24 cellular contexts compared by ENCODE assay signal in the genomic region with DNA sequence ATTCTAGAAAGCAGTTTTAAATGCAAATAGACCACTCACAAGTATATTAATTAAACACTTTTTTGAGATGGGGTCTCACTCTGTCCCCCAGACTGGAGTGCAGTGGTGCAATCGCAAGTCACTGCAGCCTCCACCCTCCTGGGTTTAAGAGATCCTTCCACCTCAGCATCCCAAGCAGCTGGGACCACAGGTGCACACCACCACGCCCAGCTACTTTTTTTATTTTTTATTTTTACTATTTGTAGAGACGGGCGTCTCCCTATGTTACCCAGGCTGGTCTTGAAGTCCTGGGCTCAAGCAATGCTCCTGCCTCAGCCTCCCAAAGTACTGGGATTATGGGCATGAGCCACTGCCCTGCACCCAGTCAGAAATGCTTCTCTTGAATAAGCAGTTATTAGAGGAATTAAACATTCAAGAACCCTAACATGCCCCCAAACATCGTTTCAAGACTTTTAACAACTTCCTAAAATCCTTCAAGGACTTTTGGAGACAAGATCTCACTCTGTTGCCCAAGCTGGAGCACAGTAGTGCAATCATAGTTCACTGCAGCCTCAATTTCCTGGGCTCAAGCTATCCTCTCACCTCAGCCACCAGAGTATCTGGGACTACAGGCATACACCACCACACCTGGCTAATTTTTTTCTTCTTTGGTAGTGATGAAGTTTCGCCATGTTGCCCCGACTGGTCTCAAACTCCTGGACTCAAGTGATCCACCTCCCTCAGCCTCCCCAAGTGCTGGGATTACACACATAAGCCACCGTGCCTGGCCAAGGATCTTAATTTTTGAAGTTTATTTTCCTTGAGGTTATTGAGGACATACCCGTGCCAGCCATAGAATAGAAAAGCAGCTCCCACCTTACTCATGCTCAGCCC. TPM values are rescaled to one million over a fixed set of nuclear protein-coding genes. Genes with fewer than 3 reads are reported as not detected.
DNase-seq lines count a peak whose midpoint lies in the region; ATAC-seq, FAIRE-seq and TF ChIP-seq lines count a peak whose summit lies in the region.
"Had no signal": no experiment of that assay in that cellular context is flagged by ENCODE, and none has a peak within 500 bp of the region (broad histone marks: within the 10 kb centered on the region; RNA-seq: fewer than 3 reads in every experiment).

No MANE protein-coding gene starts in this region.

- no TSS peak for BruUV-seq in GM12878 (replicated peaks; lab: Mats Ljungman, UMichigan)

- H3K36me3 Mint-ChIP-seq in natural killer cell, result peaks cover 17% of the 10 kb centered on the region
- peaks cover 44% of the 10 kb centered on the region for H3K36me3 Mint-ChIP-seq in natural killer cell treated with Interleukin-12 subunit alpha and Interleukin-12 subunit beta and Interleukin-15 and Interleukin-18, amount 100 ng/mL, for 72 hours

- no peak for DNase-seq in natural killer cell
- no peak for DNase-seq in natural killer cell treated with Interleukin-12 subunit alpha and Interleukin-12 subunit beta and Interleukin-15 and Interleukin-18, amount 100 ng/mL, for 72 hours (ENCODE audit: low spot score)
- peak; percentile 40 for DNase-seq in Karpas-422
- no peak for DNase-seq in GM12878 (ENCODE audit: low read depth, low spot score)
- no peak for DNase-seq in RKO (ENCODE audit: low spot score)
- no peak for DNase-seq in SIG-M5 (lab: John Stamatoyannopoulos, UW)
- DNase-seq: activated CD4-positive, alpha-beta T cell treated with anti-CD3 and anti-CD28 coated beads for 1 hour; body of pancreas; head of caudate nucleus; NCI-H1048; NCI-H1694 treated with DMSO at 0.1 percent for 48 hours; NCI-H2171; NCI-H510A treated with DMSO at 0.1 percent for 48 hours; occipital lobe; SJCRH30; stimulated activated naive B cell treated with anti-CD40 and anti-IgM and Interleukin-4, amounts not matched to agents 10 μg/mL and 1 μg/mL and 100 μg/mL, for 72 hours; testis had no signal

- POLR2A ChIA-PET in GM12878 (lab: Charles Lee), result interaction anchor here (1.0 to 1.3 kb wide), 3 partner anchors 10 to 83 kb away, joined by 3 read pairs; a partner anchor contains a TSS

- 71% methylated on average over 9 of the region's 9 CpGs for WGBS in GM12878 (ENCODE audit: insufficient coverage, insufficient replicate concordance, low lambda C conversion rate, missing lambda C conversion rate)

- intact Hi-C loops in natural killer cell (cut with micrococcal nuclease) (no loop called here), GM12878 (cut with micrococcal nuclease; ENCODE audit: unreplicated experiment) (no loop called here)

- no peaks in the 10 kb centered on the region for H3K27me3 ChIP-seq in Karpas-422 (ENCODE audit: low read length)
- H3K27me3 ChIP-seq in GM12878 (replicated peaks in 1 of 2; ENCODE audit: control insufficient read depth in 2 of 2, insufficient read depth in 2 of 2, low read length in 1 of 2), result no peaks in the 10 kb centered on the region
- H3K27me3 ChIP-seq: body of pancreas, SJCRH30, testis had no signal

- H3K4me3 ChIP-seq in Karpas-422 (ENCODE audit: low read length), result no peak overlapping the region
- no peak overlapping the region for H3K4me3 ChIP-seq in GM12878
- H3K4me3 ChIP-seq: body of pancreas, SJCRH30, testis had no signal

- H3K36me3 ChIP-seq in Karpas-422 (ENCODE audit: insufficient read depth, low read length), result peaks cover 68% of the 10 kb centered on the region
- H3K36me3 ChIP-seq in GM12878 (ENCODE audit: control insufficient read depth in 2 of 2, insufficient read depth in 2 of 2, low read length in 1 of 2), result peaks cover 34 to 38% of the 10 kb centered on the region in 2 experiments

- SMC1A ChIA-PET in GM12878 (lab: Charles Lee; ENCODE audit: uncharacterized antibody, unreplicated experiment), result interaction anchor here (0.6 kb wide), 1 partner anchor 117 kb away, joined by 3 read pairs; no protein-coding TSS in a partner anchor

- H3K79me2 ChIP-seq in Karpas-422 (ENCODE audit: low read length) (peaks cover 7% of the 10 kb centered on the region; the same call in 1 of the 2 replicates), GM12878 (ENCODE audit: control insufficient read depth, insufficient read depth, low read length) (peaks cover 25% of the 10 kb centered on the region)

- no peak overlapping the region for H2AFZ ChIP-seq in Karpas-422 (ENCODE audit: low read length)
- H2AFZ ChIP-seq in GM12878 (ENCODE audit: control insufficient read depth, low read depth, low read length), result no peak overlapping the region

- no peak for TF ChIP-seq EP300 in GM12878 (IDR thresholded peaks at IDR 0.05; ENCODE audit: borderline replicate concordance in 1 of 2, control insufficient read depth in 1 of 2, low read depth in 2 of 2, low read length in 2 of 2)

- H4K20me1 ChIP-seq in Karpas-422 (ENCODE audit: insufficient read depth, low read depth, low read length), result peaks cover 37% of the 10 kb centered on the region
- peaks cover 3% of the 10 kb centered on the region for H4K20me1 ChIP-seq in GM12878 (ENCODE audit: control insufficient read depth, insufficient read depth)

- H3K4me2 ChIP-seq in Karpas-422 (ENCODE audit: low read depth, low read length, poor library complexity, severe bottlenecking) (no peak overlapping the region), GM12878 (ENCODE audit: control insufficient read depth, insufficient read depth) (no peak overlapping the region)

- no peak overlapping the region for H3K27ac ChIP-seq in Karpas-422 (ENCODE audit: low read length)
- no peak overlapping the region for H3K27ac ChIP-seq in GM12878 (ENCODE audit: control insufficient read depth, insufficient read depth)
- H3K27ac ChIP-seq: body of pancreas, epithelial cell of prostate, SJCRH30, testis had no signal

- H3K9me3 Mint-ChIP-seq in natural killer cell, result no peaks in the 10 kb centered on the region
- H3K9me3 Mint-ChIP-seq in natural killer cell treated with Interleukin-12 subunit alpha and Interleukin-12 subunit beta and Interleukin-15 and Interleukin-18, amount 100 ng/mL, for 72 hours, result no peaks in the 10 kb centered on the region
- H3K9me3 Mint-ChIP-seq: stimulated activated naive B cell treated with anti-CD40 and anti-IgM and Interleukin-4, amounts not matched to agents 10 μg/mL and 1 μg/mL and 100 μg/mL, for 72 hours had no signal

- H3K4me3 Mint-ChIP-seq in natural killer cell, result no peak overlapping the region
- no peak overlapping the region for H3K4me3 Mint-ChIP-seq in natural killer cell treated with Interleukin-12 subunit alpha and Interleukin-12 subunit beta and Interleukin-15 and Interleukin-18, amount 100 ng/mL, for 72 hours
- H3K4me3 Mint-ChIP-seq: stimulated activated naive B cell treated with anti-CD40 and anti-IgM and Interleukin-4, amounts not matched to agents 10 μg/mL and 1 μg/mL and 100 μg/mL, for 72 hours had no signal

- TF ChIP-seq CTCF in natural killer cell (IDR thresholded peaks at IDR 0.05), result no peak
- TF ChIP-seq CTCF in GM12878 (IDR thresholded peaks at IDR 0.05 in 2 of 3, conservative IDR thresholded peaks at IDR 0.05 in 1 of 3; ENCODE audit: control insufficient read depth in 2 of 3, extremely low read depth in 1 of 3, insufficient read depth in 1 of 3, low read depth in 3 of 3, low read length in 3 of 3), result no peak

- H3K27ac Mint-ChIP-seq in natural killer cell, result peak overlapping the region; percentile 9 to 37
- peak overlapping the region in 1 of 2 donors; percentile 27 for H3K27ac Mint-ChIP-seq in natural killer cell treated with Interleukin-12 subunit alpha and Interleukin-12 subunit beta and Interleukin-15 and Interleukin-18, amount 100 ng/mL, for 72 hours
- H3K27ac Mint-ChIP-seq: stimulated activated naive B cell treated with anti-CD40 and anti-IgM and Interleukin-4, amounts not matched to agents 10 μg/mL and 1 μg/mL and 100 μg/mL, for 72 hours had no signal

- no peak overlapping the region for H3K9ac ChIP-seq in Karpas-422 (ENCODE audit: low read length)
- H3K9ac ChIP-seq in GM12878 (ENCODE audit: control insufficient read depth, insufficient read depth, low read length), result no peak overlapping the region

- in situ Hi-C loops in GM12878 (cut with MboI), result no loop called here

- ATAC-seq in natural killer cell (no peak), GM12878 (no peak), HG03442 (IDR thresholded peaks at IDR 0.05; ENCODE audit: unreplicated experiment) (no peak)
- ATAC-seq in natural killer cell treated with Interleukin-12 subunit alpha and Interleukin-12 subunit beta and Interleukin-15 and Interleukin-18, amount 100 ng/mL, for 72 hours, result no peak
- ATAC-seq: body of pancreas; stimulated activated naive B cell treated with anti-CD40 and anti-IgM and Interleukin-4, amounts not matched to agents 10 μg/mL and 1 μg/mL and 100 μg/mL, for 72 hours had no signal

- no peaks in the 10 kb centered on the region for H3K27me3 Mint-ChIP-seq in natural killer cell (ENCODE audit: low read depth in 2 of 2)
- H3K27me3 Mint-ChIP-seq in natural killer cell treated with Interleukin-12 subunit alpha and Interleukin-12 subunit beta and Interleukin-15 and Interleukin-18, amount 100 ng/mL, for 72 hours, result no peaks in the 10 kb centered on the region
- H3K27me3 Mint-ChIP-seq: stimulated activated naive B cell treated with anti-CD40 and anti-IgM and Interleukin-4, amounts not matched to agents 10 μg/mL and 1 μg/mL and 100 μg/mL, for 72 hours had no signal

- no peak for FAIRE-seq in GM12878 (lab: Jason Lieb, UNC)
- FAIRE-seq: D721Med, HTR-8/SVneo, urothelium cell line had no signal

- no peaks in the 10 kb centered on the region; the same call in 1 of the 2 replicates for H3K4me1 ChIP-seq in Karpas-422 (ENCODE audit: low read length)
- H3K4me1 ChIP-seq in GM12878 (ENCODE audit: control insufficient read depth, insufficient read depth, low read length), result no peaks in the 10 kb centered on the region
- H3K4me1 ChIP-seq: testis had no signal

- 0 out of 2 replicates have a peak, but pooled peaks have one; percentile 43 for TF ChIP-seq POLR2A in GM12878 (IDR thresholded peaks at IDR 0.05; ENCODE audit: low read depth, low read length)

- no peak for TF ChIP-seq RAD21 in GM12878 (IDR thresholded peaks at IDR 0.05; ENCODE audit: insufficient read depth, low read depth, low read length)

- no peaks in the 10 kb centered on the region for H3K9me2 ChIP-seq in Karpas-422 (replicated peaks; ENCODE audit: insufficient read depth, low read length)

- peaks cover 23 to 32% of the 10 kb centered on the region in 2 donors for H3K4me1 Mint-ChIP-seq in natural killer cell
- H3K4me1 Mint-ChIP-seq in natural killer cell treated with Interleukin-12 subunit alpha and Interleukin-12 subunit beta and Interleukin-15 and Interleukin-18, amount 100 ng/mL, for 72 hours (ENCODE audit: low read depth in 2 of 2), result peaks cover 19 to 35% of the 10 kb centered on the region in 2 donors

- H3K9me3 ChIP-seq in Karpas-422 (ENCODE audit: low read length) (no peaks in the 10 kb centered on the region), GM12878 (replicated peaks; ENCODE audit: control insufficient read depth, insufficient read depth, low read length) (no peaks in the 10 kb centered on the region)
- H3K9me3 ChIP-seq: body of pancreas, SJCRH30, testis had no signal

- RAD21 ChIA-PET in GM12878 (lab: Charles Lee; ENCODE audit: unreplicated experiment), result interaction anchor here (1.2 kb wide), 1 partner anchor 66 kb away, joined by 3 read pairs; no protein-coding TSS in a partner anchor

- CTCF ChIA-PET in GM12878 (lab: Yijun Ruan, JAX), result interaction anchor here (1.0 to 1.6 kb wide), 3 partner anchors 8 to 14 kb away, joined by 3 to 4 read pairs (median 3); a partner anchor contains a TSS

RNA-seq across cellular contexts. Expression of a gene that starts 3.2 kb away (rescaled TPM):
- total RNA-seq in natural killer cell, result not detected
- total RNA-seq in natural killer cell treated with Interleukin-12 subunit alpha and Interleukin-12 subunit beta and Interleukin-15 and Interleukin-18, amount 100 ng/mL, for 72 hours, result not detected
- not detected in 2 replicates for total RNA-seq in Karpas-422 (2014; rRNA removed; shearing (Covaris generic); ENCODE audit: low replicate concordance)
- total RNA-seq in GM12878 (2013; cell fraction: nucleolus; rRNA removed), result not detected in 2 replicates
- not detected in 2 replicates for total RNA-seq in GM12878 (2014; rRNA removed)
- not detected in 2 replicates for total RNA-seq in GM12878 (2014; rRNA removed; fragmentation: Illumina TruSeq; extraction: Trizol)
- total RNA-seq in GM12878 (2021), result not detected in 2 replicates
- polyA plus RNA-seq in GM12878 (2011; ENCODE audit: low read depth), result not detected
- not detected in 2 replicates for polyA plus RNA-seq in GM12878 (2011; rRNA removed)
- polyA plus RNA-seq in GM12878 (2011; cell fraction: cytosol; rRNA removed), result not detected in 2 replicates
- polyA plus RNA-seq in GM12878 (2011; cell fraction: nucleus; rRNA removed), result not detected in 2 replicates
- polyA plus RNA-seq in GM12878 (2012), result 0.18 TPM in 1 of 2 replicates, not detected in the other
- not detected in 2 replicates for polyA plus RNA-seq in GM12878 (2014; fragmentation: Illumina TruSeq; extraction: Trizol)
- not detected for polyA plus RNA-seq in GM12878 (2014; fragmentation: Nextera tagmentation; extraction: Ambion mirVana)
- not detected in 2 replicates for polyA plus RNA-seq in GM12878 (2014; rRNA removed)
- not detected for polyA plus RNA-seq in GM12878 (2016; fragmentation: Nextera tagmentation; extraction: Ambion mirVana)
- not detected in 2 replicates for polyA minus RNA-seq in GM12878 (2011; rRNA and poly(A)+ RNA removed)
- not detected in 2 replicates for polyA minus RNA-seq in GM12878 (2011; cell fraction: cytosol; rRNA and poly(A)+ RNA removed)
- not detected in 2 replicates for polyA minus RNA-seq in GM12878 (2011; cell fraction: nucleus; rRNA and poly(A)+ RNA removed)
- total RNA-seq: body of pancreas, cerebellum, Daoy, occipital lobe, SJCRH30, testis had no signal

RNA-seq across cellular contexts. Expression of a gene that starts 9.8 kb away (rescaled TPM):
- 100 to 1,000 TPM; 506 to 571 (median 534) TPM for total RNA-seq in natural killer cell
- total RNA-seq in natural killer cell treated with Interleukin-12 subunit alpha and Interleukin-12 subunit beta and Interleukin-15 and Interleukin-18, amount 100 ng/mL, for 72 hours, result 100 to 1,000 TPM; 469 to 713 TPM
- total RNA-seq in Karpas-422 (2014; rRNA removed; shearing (Covaris generic); ENCODE audit: low replicate concordance), result 412 and 561 TPM in 2 replicates
- 503 and 551 TPM in 2 replicates for total RNA-seq in GM12878 (2013; cell fraction: nucleolus; rRNA removed)
- total RNA-seq in GM12878 (2014; rRNA removed), result 542 and 564 TPM in 2 replicates
- 316 and 317 TPM in 2 replicates for total RNA-seq in GM12878 (2014; rRNA removed; fragmentation: Illumina TruSeq; extraction: Trizol)
- 337 and 345 TPM in 2 replicates for total RNA-seq in GM12878 (2021)
- polyA plus RNA-seq in GM12878 (2011; ENCODE audit: low read depth), result 166 TPM
- polyA plus RNA-seq in GM12878 (2011; rRNA removed), result 399 and 625 TPM in 2 replicates
- polyA plus RNA-seq in GM12878 (2011; cell fraction: cytosol; rRNA removed), result 854 and 1,032 TPM in 2 replicates
- polyA plus RNA-seq in GM12878 (2011; cell fraction: nucleus; rRNA removed), result 1,451 and 1,606 TPM in 2 replicates
- polyA plus RNA-seq in GM12878 (2012), result 337 and 387 TPM in 2 replicates
- 379 and 384 TPM in 2 replicates for polyA plus RNA-seq in GM12878 (2014; fragmentation: Illumina TruSeq; extraction: Trizol)
- 100 to 1,000 TPM; 271 to 277 TPM for polyA plus RNA-seq in GM12878 (2014; fragmentation: Nextera tagmentation; extraction: Ambion mirVana)
- 661 and 728 TPM in 2 replicates for polyA plus RNA-seq in GM12878 (2014; rRNA removed)
- polyA plus RNA-seq in GM12878 (2016; fragmentation: Nextera tagmentation; extraction: Ambion mirVana), result 100 to 1,000 TPM; 275 to 296 TPM
- polyA minus RNA-seq in GM12878 (2011; rRNA and poly(A)+ RNA removed), result 683 and 1,173 TPM in 2 replicates
- 192 and 243 TPM in 2 replicates for polyA minus RNA-seq in GM12878 (2011; cell fraction: cytosol; rRNA and poly(A)+ RNA removed)
- 336 and 534 TPM in 2 replicates for polyA minus RNA-seq in GM12878 (2011; cell fraction: nucleus; rRNA and poly(A)+ RNA removed)

RNA-seq across cellular contexts. Expression of a gene that starts 14.4 kb away (rescaled TPM):
- 1 to 10 TPM; 1.0 to 2.5 (median 2.1) TPM for total RNA-seq in natural killer cell
- 1 to 10 TPM; 1.4 to 2.3 TPM for total RNA-seq in natural killer cell treated with Interleukin-12 subunit alpha and Interleukin-12 subunit beta and Interleukin-15 and Interleukin-18, amount 100 ng/mL, for 72 hours
- total RNA-seq in Karpas-422 (2014; rRNA removed; shearing (Covaris generic); ENCODE audit: low replicate concordance), result 15.2 and 34.9 TPM in 2 replicates
- total RNA-seq in GM12878 (2013; cell fraction: nucleolus; rRNA removed), result 3.5 and 6.3 TPM in 2 replicates
- 2.2 and 2.5 TPM in 2 replicates for total RNA-seq in GM12878 (2014; rRNA removed)
- 2.7 and 2.9 TPM in 2 replicates for total RNA-seq in GM12878 (2014; rRNA removed; fragmentation: Illumina TruSeq; extraction: Trizol)
- total RNA-seq in GM12878 (2021), result 2.5 and 3.5 TPM in 2 replicates
- 2.1 TPM for polyA plus RNA-seq in GM12878 (2011; ENCODE audit: low read depth)
- polyA plus RNA-seq in GM12878 (2011; rRNA removed), result 8.9 and 11.1 TPM in 2 replicates
- polyA plus RNA-seq in GM12878 (2011; cell fraction: cytosol; rRNA removed), result 4.8 and 5.9 TPM in 2 replicates
- polyA plus RNA-seq in GM12878 (2011; cell fraction: nucleus; rRNA removed), result 12.0 and 12.5 TPM in 2 replicates
- 2.4 and 3.1 TPM in 2 replicates for polyA plus RNA-seq in GM12878 (2012)
- 4.3 and 4.9 TPM in 2 replicates for polyA plus RNA-seq in GM12878 (2014; fragmentation: Illumina TruSeq; extraction: Trizol)
- under 1 TPM; 0.45 to 0.58 TPM for polyA plus RNA-seq in GM12878 (2014; fragmentation: Nextera tagmentation; extraction: Ambion mirVana)
- 2.6 and 3.5 TPM in 2 replicates for polyA plus RNA-seq in GM12878 (2014; rRNA removed)
- 1 to 10 TPM; 2.8 to 3.1 TPM for polyA plus RNA-seq in GM12878 (2016; fragmentation: Nextera tagmentation; extraction: Ambion mirVana)
- polyA minus RNA-seq in GM12878 (2011; rRNA and poly(A)+ RNA removed), result 1.7 and 2.7 TPM in 2 replicates
- polyA minus RNA-seq in GM12878 (2011; cell fraction: cytosol; rRNA and poly(A)+ RNA removed), result 0.94 TPM in 1 of 2 replicates, not detected in the other
- polyA minus RNA-seq in GM12878 (2011; cell fraction: nucleus; rRNA and poly(A)+ RNA removed), result 1.8 and 2.3 TPM in 2 replicates

RNA-seq across cellular contexts. Expression of a gene that starts 15.4 kb away (rescaled TPM):
- 10 to 100 TPM in 2 of 3 donors, 1 to 10 TPM in 1; 8.1 to 10.9 (median 10.7) TPM for total RNA-seq in natural killer cell
- total RNA-seq in natural killer cell treated with Interleukin-12 subunit alpha and Interleukin-12 subunit beta and Interleukin-15 and Interleukin-18, amount 100 ng/mL, for 72 hours, result 10 to 100 TPM; 16.8 to 17.0 TPM
- total RNA-seq in Karpas-422 (2014; rRNA removed; shearing (Covaris generic); ENCODE audit: low replicate concordance), result 21.8 and 46.1 TPM in 2 replicates
- total RNA-seq in GM12878 (2013; cell fraction: nucleolus; rRNA removed), result 15.8 and 17.1 TPM in 2 replicates
- 11.2 and 14.1 TPM in 2 replicates for total RNA-seq in GM12878 (2014; rRNA removed)
- 5.3 and 5.4 TPM in 2 replicates for total RNA-seq in GM12878 (2014; rRNA removed; fragmentation: Illumina TruSeq; extraction: Trizol)
- 11.9 and 12.0 TPM in 2 replicates for total RNA-seq in GM12878 (2021)
- polyA plus RNA-seq in GM12878 (2011; ENCODE audit: low read depth), result 3.5 TPM
- polyA plus RNA-seq in GM12878 (2011; rRNA removed), result 3.1 and 5.9 TPM in 2 replicates
- 9.2 and 15.5 TPM in 2 replicates for polyA plus RNA-seq in GM12878 (2011; cell fraction: cytosol; rRNA removed)
- polyA plus RNA-seq in GM12878 (2011; cell fraction: nucleus; rRNA removed), result 17.1 and 26.5 TPM in 2 replicates
- polyA plus RNA-seq in GM12878 (2012), result 15.7 and 19.0 TPM in 2 replicates
- 0.65 and 1.5 TPM in 2 replicates for polyA plus RNA-seq in GM12878 (2014; fragmentation: Illumina TruSeq; extraction: Trizol)
- under 1 TPM; 0.19 to 0.64 TPM for polyA plus RNA-seq in GM12878 (2014; fragmentation: Nextera tagmentation; extraction: Ambion mirVana)
- polyA plus RNA-seq in GM12878 (2014; rRNA removed), result 13.9 and 15.1 TPM in 2 replicates
- 10 to 100 TPM in 1 of 2 experiments, 1 to 10 TPM in 1; 8.2 to 11.1 TPM for polyA plus RNA-seq in GM12878 (2016; fragmentation: Nextera tagmentation; extraction: Ambion mirVana)
- 2.8 and 7.6 TPM in 2 replicates for polyA minus RNA-seq in GM12878 (2011; rRNA and poly(A)+ RNA removed)
- 3.7 and 6.3 TPM in 2 replicates for polyA minus RNA-seq in GM12878 (2011; cell fraction: cytosol; rRNA and poly(A)+ RNA removed)
- polyA minus RNA-seq in GM12878 (2011; cell fraction: nucleus; rRNA and poly(A)+ RNA removed), result 4.5 and 11.0 TPM in 2 replicates

RNA-seq across cellular contexts. Expression of a gene that starts 34.1 kb away (rescaled TPM):
- total RNA-seq in natural killer cell (10 to 100 TPM; 33.5 to 39.0 (median 37.6) TPM), GM12878 (2014; rRNA removed) (21.6 and 21.9 TPM in 2 replicates), GM12878 (2014; rRNA removed; fragmentation: Illumina TruSeq; extraction: Trizol) (17.6 TPM in 2 replicates), GM12878 (2021) (15.6 and 18.0 TPM in 2 replicates)
- total RNA-seq in natural killer cell treated with Interleukin-12 subunit alpha and Interleukin-12 subunit beta and Interleukin-15 and Interleukin-18, amount 100 ng/mL, for 72 hours, result 10 to 100 TPM; 34.9 to 37.4 TPM
- total RNA-seq in Karpas-422 (2014; rRNA removed; shearing (Covaris generic); ENCODE audit: low replicate concordance), result 13.2 and 15.7 TPM in 2 replicates
- total RNA-seq in GM12878 (2013; cell fraction: nucleolus; rRNA removed), result 21.0 and 25.4 TPM in 2 replicates
- 7.4 TPM for polyA plus RNA-seq in GM12878 (2011; ENCODE audit: low read depth)
- polyA plus RNA-seq in GM12878 (2011; rRNA removed) (26.6 and 37.1 TPM in 2 replicates), GM12878 (2014; fragmentation: Illumina TruSeq; extraction: Trizol) (25.2 and 29.8 TPM in 2 replicates), GM12878 (2014; fragmentation: Nextera tagmentation; extraction: Ambion mirVana) (10 to 100 TPM in 1 of 2 experiments, 1 to 10 TPM in 1; 9.0 to 11.3 TPM), GM12878 (2014; rRNA removed) (23.7 and 25.5 TPM in 2 replicates), GM12878 (2016; fragmentation: Nextera tagmentation; extraction: Ambion mirVana) (10 to 100 TPM; 12.1 to 12.6 TPM)
- 37.5 and 41.0 TPM in 2 replicates for polyA plus RNA-seq in GM12878 (2011; cell fraction: cytosol; rRNA removed)
- polyA plus RNA-seq in GM12878 (2011; cell fraction: nucleus; rRNA removed), result 44.5 and 47.1 TPM in 2 replicates
- polyA plus RNA-seq in GM12878 (2012), result 9.0 and 13.7 TPM in 2 replicates
- polyA minus RNA-seq in GM12878 (2011; rRNA and poly(A)+ RNA removed), result 45.5 and 57.2 TPM in 2 replicates
- polyA minus RNA-seq in GM12878 (2011; cell fraction: cytosol; rRNA and poly(A)+ RNA removed), result 13.1 and 14.6 TPM in 2 replicates
- polyA minus RNA-seq in GM12878 (2011; cell fraction: nucleus; rRNA and poly(A)+ RNA removed), result 9.9 and 19.3 TPM in 2 replicates
- total RNA-seq: SJCRH30 had no signal
